Comparison of ENCODE assay signal across 16 cellular contexts in the genomic region with DNA sequence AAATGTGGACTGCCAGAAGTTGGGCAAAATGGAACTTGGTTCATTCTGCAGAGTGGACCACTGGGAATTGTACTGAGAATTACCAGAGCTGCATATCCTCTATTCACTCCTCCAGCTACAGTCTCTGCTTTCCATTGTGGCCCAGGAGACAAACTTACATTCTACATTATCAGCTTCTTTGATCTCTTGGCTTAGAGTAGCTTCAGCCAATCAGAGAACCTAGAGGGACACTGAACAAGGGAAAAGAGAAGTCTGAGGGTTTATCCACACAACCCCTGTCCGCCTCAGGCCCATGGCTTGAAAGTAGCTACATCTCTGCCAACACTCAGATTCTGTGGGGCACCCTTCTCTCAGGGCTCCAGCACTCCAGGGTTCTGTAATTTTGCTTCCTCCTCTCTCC.
DNase-seq lines count a peak whose midpoint lies in the region; ATAC-seq, FAIRE-seq and TF ChIP-seq lines count a peak whose summit lies in the region.
"Had no signal": no experiment of that assay in that cellular context is flagged by ENCODE, and none has a peak within 500 bp of the region (broad histone marks: within the 10 kb centered on the region; RNA-seq: fewer than 3 reads in every experiment).

No MANE protein-coding gene starts in this region.

- H3K27ac Mint-ChIP-seq in T-helper 2 cell treated with Interferon-gamma antibody and Interleukin-4, amounts not matched to agents 5 μg/mL and 100 μg/mL, for 36 hours = no peak overlapping the region
- peak overlapping the region in 1 of 2 donors; percentile 82 for H3K27ac Mint-ChIP-seq in natural killer cell treated with Interleukin-12 subunit alpha and Interleukin-12 subunit beta and Interleukin-15 and Interleukin-18, amount 100 ng/mL, for 72 hours
- H3K27ac Mint-ChIP-seq: CD4-positive, CD25-positive, alpha-beta regulatory T cell; GM23338 had no signal

- H3K36me3 ChIP-seq in KOPT-K1 (ENCODE audit: insufficient read depth, low read length) (no peaks in the 10 kb centered on the region), K562 (ENCODE audit: control insufficient read depth, insufficient read depth, low read length) (no peaks in the 10 kb centered on the region)
- H3K36me3 ChIP-seq: BLaER1 treated with 17β-estradiol and CSF1 and Interleukin-3, amounts not matched to agents 10 nM and 100 nM had no signal

- no peak for TF ChIP-seq CTCF in K562 (IDR thresholded peaks at IDR 0.05 in 2 of 3, conservative IDR thresholded peaks at IDR 0.05 in 1 of 3; ENCODE audit: insufficient read depth in 2 of 3, low read depth in 1 of 3, low read length in 3 of 3)

- peaks cover 12% of the 10 kb centered on the region for H3K36me3 Mint-ChIP-seq in T-helper 2 cell treated with Interferon-gamma antibody and Interleukin-4, amounts not matched to agents 5 μg/mL and 100 μg/mL, for 36 hours (ENCODE audit: low read depth)
- peaks cover 11% of the 10 kb centered on the region for H3K36me3 Mint-ChIP-seq in natural killer cell treated with Interleukin-12 subunit alpha and Interleukin-12 subunit beta and Interleukin-15 and Interleukin-18, amount 100 ng/mL, for 72 hours
- H3K36me3 Mint-ChIP-seq: CD4-positive, CD25-positive, alpha-beta regulatory T cell had no signal

- CTCF ChIA-PET in K562 (lab: Yijun Ruan, JAX; ENCODE audit: low intra/inter-chr PET ratio) = no interaction called here

- WGBS in K562 (ENCODE audit: insufficient coverage, low coverage, missing lambda C conversion rate) = 50% methylated on average over 1 of the region's 1 CpG

- H3K27me3 ChIP-seq in K562 (ENCODE audit: control insufficient read depth in 2 of 2, insufficient read depth in 2 of 2, low read length in 2 of 2) = no peaks in the 10 kb centered on the region
- H3K27me3 ChIP-seq: BLaER1 treated with 17β-estradiol and CSF1 and Interleukin-3, amounts not matched to agents 10 nM and 100 nM had no signal

- H3K4me3 ChIP-seq in K562 = no peak overlapping the region
- H3K4me3 ChIP-seq: BLaER1 treated with 17β-estradiol and CSF1 and Interleukin-3, amounts not matched to agents 10 nM and 100 nM; GM12878; GM23338 had no signal

- BruUV-seq in K562 (replicated peaks; lab: Mats Ljungman, UMichigan) = no TSS peak

- no peaks in the 10 kb centered on the region for H3K79me2 ChIP-seq in K562 (ENCODE audit: control insufficient read depth, insufficient read depth, low read length)

- intact Hi-C loops in K562 (cut with micrococcal nuclease) = no loop called here

- peaks cover 12% of the 10 kb centered on the region for H3K9me3 Mint-ChIP-seq in T-helper 2 cell treated with Interferon-gamma antibody and Interleukin-4, amounts not matched to agents 5 μg/mL and 100 μg/mL, for 36 hours
- no peaks in the 10 kb centered on the region for H3K9me3 Mint-ChIP-seq in natural killer cell treated with Interleukin-12 subunit alpha and Interleukin-12 subunit beta and Interleukin-15 and Interleukin-18, amount 100 ng/mL, for 72 hours

- ATAC-seq in K562 (peak; percentile 52), GM19397 (IDR thresholded peaks at IDR 0.05; ENCODE audit: unreplicated experiment) (no peak)
- no peak for ATAC-seq in natural killer cell treated with Interleukin-12 subunit alpha and Interleukin-12 subunit beta and Interleukin-15 and Interleukin-18, amount 100 ng/mL, for 72 hours
- ATAC-seq: GM12878, GM23338 had no signal

- H3K4me1 ChIP-seq in K562 (replicated peaks in 1 of 2; ENCODE audit: control insufficient read depth in 2 of 2, insufficient read depth in 2 of 2, low read length in 2 of 2) = peaks cover 8 to 34% of the 10 kb centered on the region in 2 experiments

- H3K9me3 ChIP-seq in KOPT-K1 (ENCODE audit: insufficient read depth, low read length, poor library complexity, severe bottlenecking) (peaks cover 16% of the 10 kb centered on the region), K562 (replicated peaks; ENCODE audit: control insufficient read depth, insufficient read depth, low read depth, low read length) (0 out of 2 replicates have a peak, but pooled peaks cover 3% of the 10 kb centered on the region)

- TF ChIP-seq POLR2A in K562 (conservative IDR thresholded peaks at IDR 0.05) = no peak

- H3K4me3 Mint-ChIP-seq in T-helper 2 cell treated with Interferon-gamma antibody and Interleukin-4, amounts not matched to agents 5 μg/mL and 100 μg/mL, for 36 hours = peak overlapping the region; percentile 41
- peak overlapping the region; percentile 23 for H3K4me3 Mint-ChIP-seq in natural killer cell treated with Interleukin-12 subunit alpha and Interleukin-12 subunit beta and Interleukin-15 and Interleukin-18, amount 100 ng/mL, for 72 hours
- H3K4me3 Mint-ChIP-seq: CD4-positive, CD25-positive, alpha-beta regulatory T cell; GM23338 had no signal

- peak overlapping the region; percentile 92 for H3K27ac ChIP-seq in KOPT-K1 (ENCODE audit: low read depth, low read length, poor library complexity, severe bottlenecking)
- no peak overlapping the region; the same call in 2 of the 3 replicates for H3K27ac ChIP-seq in K562 (ENCODE audit: extremely low read depth, low read depth, low read length)
- H3K27ac ChIP-seq: BLaER1 treated with 17β-estradiol and CSF1 and Interleukin-3, amounts not matched to agents 10 nM and 100 nM had no signal

- H4K20me1 ChIP-seq in K562 (replicated peaks; ENCODE audit: control insufficient read depth, insufficient read depth, low read length) = no peaks in the 10 kb centered on the region
- H4K20me1 ChIP-seq: BLaER1 treated with 17β-estradiol and CSF1 and Interleukin-3, amounts not matched to agents 10 nM and 100 nM had no signal

- no peaks in the 10 kb centered on the region for H3K9me1 ChIP-seq in K562 (ENCODE audit: control insufficient read depth, insufficient read depth, low read length)

- DNase-seq in T-helper 2 cell treated with Interferon-gamma antibody and Interleukin-4, amounts not matched to agents 5 μg/mL and 100 μg/mL, for 36 hours (ENCODE audit: low spot score) = no peak
- DNase-seq in T-helper 2 cell = no peak
- DNase-seq in K562 (ENCODE audit: extremely low read depth in 1 of 4, low spot score in 3 of 4) = peak in 2 of 4 experiments; percentile 17 to 23
- DNase-seq in natural killer cell treated with Interleukin-12 subunit alpha and Interleukin-12 subunit beta and Interleukin-15 and Interleukin-18, amount 100 ng/mL, for 72 hours (ENCODE audit: low spot score) = no peak
- no peak for DNase-seq in superior temporal gyrus (ENCODE audit: extremely low spot score)
- DNase-seq in NCI-H524 (lab: John Stamatoyannopoulos, UW) = no peak
- DNase-seq: 8988T; AML-193; CD4-positive, CD25-positive, alpha-beta regulatory T cell; H7 had no signal

- no peak for TF ChIP-seq RAD21 in K562 (CRISPR knock-in tag; conservative IDR thresholded peaks at IDR 0.05 in 1 of 2, IDR thresholded peaks at IDR 0.05 in 1 of 2)

- FAIRE-seq in K562 (lab: Jason Lieb, UNC) = no peak
- FAIRE-seq: GM12878, GM18507 had no signal

- H3K9ac ChIP-seq in K562 (ENCODE audit: insufficient read depth in 1 of 2, low read depth in 2 of 2, low read length in 2 of 2) = no peak overlapping the region
- H3K9ac ChIP-seq: BLaER1 treated with 17β-estradiol and CSF1 and Interleukin-3, amounts not matched to agents 10 nM and 100 nM had no signal

- no peak overlapping the region for H3K4me2 ChIP-seq in K562 (ENCODE audit: insufficient read depth, low read length)
- H3K4me2 ChIP-seq: BLaER1 treated with 17β-estradiol and CSF1 and Interleukin-3, amounts not matched to agents 10 nM and 100 nM; GM23338 had no signal

- H2AFZ ChIP-seq in K562 (ENCODE audit: low read depth, low read length) = peak overlapping the region; percentile 46
- H2AFZ ChIP-seq: GM23338 had no signal

- peaks cover 22% of the 10 kb centered on the region for H3K27me3 Mint-ChIP-seq in T-helper 2 cell treated with Interferon-gamma antibody and Interleukin-4, amounts not matched to agents 5 μg/mL and 100 μg/mL, for 36 hours (ENCODE audit: low read depth)
- no peaks in the 10 kb centered on the region for H3K27me3 Mint-ChIP-seq in natural killer cell treated with Interleukin-12 subunit alpha and Interleukin-12 subunit beta and Interleukin-15 and Interleukin-18, amount 100 ng/mL, for 72 hours

- peaks cover 39% of the 10 kb centered on the region for H3K4me1 Mint-ChIP-seq in T-helper 2 cell treated with Interferon-gamma antibody and Interleukin-4, amounts not matched to agents 5 μg/mL and 100 μg/mL, for 36 hours (ENCODE audit: low read depth)
- H3K4me1 Mint-ChIP-seq in natural killer cell treated with Interleukin-12 subunit alpha and Interleukin-12 subunit beta and Interleukin-15 and Interleukin-18, amount 100 ng/mL, for 72 hours (ENCODE audit: low read depth in 2 of 2) = peaks cover 23 to 35% of the 10 kb centered on the region in 2 donors

- in situ Hi-C loops in K562 (cut with MboI) = no loop called here

- POLR2A ChIA-PET in K562 (lab: Yijun Ruan, JAX) = interaction anchor here (1.0 kb wide), 1 partner anchor 9 kb away, joined by 3 read pairs; no protein-coding TSS in a partner anchor

- no peak for TF ChIP-seq EP300 in K562 (IDR thresholded peaks at IDR 0.05; ENCODE audit: low read length)

TF ChIP-seq in K562, 482 proteins besides CTCF, POLR2A, EP300 and RAD21:
- TF ChIP-seq BRD9 (IDR thresholded peaks at IDR 0.05; ENCODE audit: low read depth, partially characterized antibody) = no peak
- TF ChIP-seq EP400 (IDR thresholded peaks at IDR 0.05) = no peak
- no peak for TF ChIP-seq POLR2AphosphoS5 (IDR thresholded peaks at IDR 0.05; ENCODE audit: control insufficient read depth, insufficient read depth, low read depth, low read length)
- 0 out of 2 replicates have a peak, but pooled peaks have one; percentile 18 for TF ChIP-seq MTA3 (IDR thresholded peaks at IDR 0.05; ENCODE audit: borderline replicate concordance)
- TF ChIP-seq, protein P1, sequence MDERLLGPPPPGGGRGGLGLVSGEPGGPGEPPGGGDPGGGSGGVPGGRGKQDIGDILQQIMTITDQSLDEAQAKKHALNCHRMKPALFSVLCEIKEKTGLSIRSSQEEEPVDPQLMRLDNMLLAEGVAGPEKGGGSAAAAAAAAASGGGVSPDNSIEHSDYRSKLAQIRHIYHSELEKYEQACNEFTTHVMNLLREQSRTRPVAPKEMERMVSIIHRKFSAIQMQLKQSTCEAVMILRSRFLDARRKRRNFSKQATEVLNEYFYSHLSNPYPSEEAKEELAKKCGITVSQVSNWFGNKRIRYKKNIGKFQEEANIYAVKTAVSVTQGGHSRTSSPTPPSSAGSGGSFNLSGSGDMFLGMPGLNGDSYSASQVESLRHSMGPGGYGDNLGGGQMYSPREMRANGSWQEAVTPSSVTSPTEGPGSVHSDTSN (CRISPR knock-in tag; IDR thresholded peaks at IDR 0.05; ENCODE audit: low read depth) = no peak
- TF ChIP-seq, protein P1 (tag; conservative IDR thresholded peaks at IDR 0.05; ENCODE audit: low read depth) = no peak
TF ChIP-seq in K562: peak in this region for 1.
